20 cellular contexts compared by ENCODE assay signal in genomic region chr15:101332061-101332467, GRCh38.
"Had no signal": no experiment of that assay in that cellular context is flagged by ENCODE, and none has a peak within 500 bp of the region (broad histone marks: within the 10 kb centered on the region; RNA-seq: fewer than 3 reads in every experiment).

No MANE protein-coding gene starts in this region.

- H3K4me2 ChIP-seq: SK-N-SH had no signal

- DNase-seq: activated CD4-positive, alpha-beta T cell treated with anti-CD3 and anti-CD28 coated beads, Interleukin-2, amount 50 U/mL, for 1 hour; activated gamma-delta T cell treated with Interleukin-2 at 50 U/mL for 16 hours; activated T-cell treated with anti-CD3 and anti-CD28 coated beads, Interleukin-2, amount 50 U/mL, for 72 hours; dermis blood vessel endothelial cell; effector memory CD8-positive, alpha-beta T cell; foreskin melanocyte; left cardiac atrium; mammary epithelial cell; naive B cell; nucleus accumbens; SK-N-SH; stimulated activated naive CD8-positive, alpha-beta T cell treated with anti-CD3 and anti-CD28 coated beads, Interleukin-15, Interleukin-2, amounts not matched to agents 100 U/mL and 50 U/mL, for 24 hours; T-cell; T1000; trophoblast cell had no signal

- H3K36me3 ChIP-seq: right atrium auricular region, suprapubic skin had no signal

- H3K4me3 Mint-ChIP-seq: activated T-cell treated with anti-CD3 and anti-CD28 coated beads, Interleukin-2, amount 50 U/mL, for 72 hours; effector memory CD8-positive, alpha-beta T cell had no signal

- H3K4me3 ChIP-seq: right atrium auricular region, suprapubic skin had no signal

- H3K9me3 ChIP-seq: right atrium auricular region, SK-N-SH, suprapubic skin had no signal

- FAIRE-seq: astrocyte had no signal

- H3K27ac ChIP-seq: epithelial cell of prostate, right atrium auricular region, suprapubic skin had no signal

- ATAC-seq: activated CD4-positive, CD25-positive, alpha-beta regulatory T cell treated with anti-CD3 and anti-CD28 coated beads, Interleukin-2, amount 50 U/mL, for 24 hours; activated T-cell treated with anti-CD3 and anti-CD28 coated beads, Interleukin-2, amount 50 U/mL, for 72 hours; effector memory CD8-positive, alpha-beta T cell; left cardiac atrium; stimulated activated naive CD8-positive, alpha-beta T cell treated with anti-CD3 and anti-CD28 coated beads, Interleukin-15, Interleukin-2, amounts not matched to agents 100 U/mL and 50 U/mL, for 24 hours; T-cell had no signal

- H3K9ac ChIP-seq: SK-N-SH had no signal

- H3K4me1 ChIP-seq: right atrium auricular region, suprapubic skin had no signal

- H3K27ac Mint-ChIP-seq: activated T-cell treated with anti-CD3 and anti-CD28 coated beads, Interleukin-2, amount 50 U/mL, for 72 hours had no signal

- H3K27me3 ChIP-seq: right atrium auricular region had no signal
